In genomic region chr1:91499904-91500755, GRCh38 we compare ENCODE assay signal across 8 cellular contexts. TPM values are rescaled to one million over a fixed set of nuclear protein-coding genes. Genes with fewer than 3 reads are reported as not detected.
DNase-seq lines count a peak whose midpoint lies in the region; ATAC-seq, FAIRE-seq and TF ChIP-seq lines count a peak whose summit lies in the region.

No MANE protein-coding gene starts in this region.

- H2BK12ac ChIP-seq in H1 (ENCODE audit: low read depth, low read length): peak overlapping the region; percentile 42; the same call in 1 of the 2 replicates
- no peak overlapping the region for H2BK12ac ChIP-seq in trophoblast cell (ENCODE audit: low read length)

- H2AFZ ChIP-seq in H1 (ENCODE audit: low read length): peak overlapping the region; percentile 90
- peak overlapping the region; percentile 56 for H2AFZ ChIP-seq in trophoblast cell (ENCODE audit: insufficient read depth, low read length, poor library complexity)

- FAIRE-seq in H1 (lab: Jason Lieb, UNC): no peak

- peak overlapping the region; percentile 8; the same call in 1 of the 2 replicates for H2BK15ac ChIP-seq in H1 (ENCODE audit: low read length)

- peak overlapping the region; percentile 89 for H4K12ac ChIP-seq in trophoblast cell (ENCODE audit: low read depth, low read length)

- H3K4ac ChIP-seq in H1 (replicated peaks; ENCODE audit: insufficient read length, low read depth, low read length) (no peak overlapping the region), trophoblast cell (ENCODE audit: low read depth, low read length) (peak overlapping the region; percentile 34)

- no peak overlapping the region for H3K56ac ChIP-seq in H1 (replicated peaks; ENCODE audit: insufficient read length, low read depth, low read length)

- CTCF ChIA-PET in H1 (lab: Charles Lee; ENCODE audit: partially characterized antibody): interaction anchor here (0.5 to 3.2 kb wide), 7 partner anchors 12 to 334 kb away, joined by 3 to 11 read pairs (median 3); no protein-coding TSS in a partner anchor

- no peaks in the 10 kb centered on the region for H3K27me3 ChIP-seq in HAP-1 (ENCODE audit: low read depth)
- H3K27me3 ChIP-seq in H1 (replicated peaks in 1 of 4; ENCODE audit: control insufficient read depth in 3 of 4, extremely low read depth in 1 of 4, insufficient read depth in 3 of 4, low read length in 3 of 4): no peaks in the 10 kb centered on the region
- H3K27me3 ChIP-seq in trophoblast cell (ENCODE audit: insufficient read depth, low read length): no peaks in the 10 kb centered on the region

- H2AK5ac ChIP-seq in H1 (ENCODE audit: low read depth, low read length): no peak overlapping the region
- peak overlapping the region; percentile 82 for H2AK5ac ChIP-seq in trophoblast cell (ENCODE audit: low read length)

- no peak overlapping the region for H4K8ac ChIP-seq in H1 (ENCODE audit: extremely low read depth, insufficient read depth, low read length)
- H4K8ac ChIP-seq in trophoblast cell (ENCODE audit: low read depth, low read length): peak overlapping the region; percentile 95

- H3K79me2 ChIP-seq in H1 (ENCODE audit: control insufficient read depth in 1 of 2, insufficient read depth in 2 of 2, low read length in 2 of 2) (peaks cover 0 to 34% of the 10 kb centered on the region in 2 experiments; a peak in 3 of 4 replicates), trophoblast cell (ENCODE audit: control insufficient read depth, insufficient read depth, low read length, poor library complexity) (peaks cover 2% of the 10 kb centered on the region)

- peak overlapping the region; percentile 62; the same call in 1 of the 2 replicates for H3K18ac ChIP-seq in H1 (ENCODE audit: extremely low read depth, low read length)
- H3K18ac ChIP-seq in trophoblast cell (ENCODE audit: low read length): no peak overlapping the region

- H2BK20ac ChIP-seq in H1 (ENCODE audit: low read length): no peak overlapping the region

- H3K14ac ChIP-seq in H1 (ENCODE audit: insufficient read length) (no peak overlapping the region), trophoblast cell (ENCODE audit: low read length) (peak overlapping the region; percentile 54)

- H3K4me1 ChIP-seq in HAP-1: peaks cover 25% of the 10 kb centered on the region
- H3K4me1 ChIP-seq in H1 (replicated peaks in 1 of 4; ENCODE audit: control insufficient read depth in 3 of 4, insufficient read depth in 4 of 4, low read length in 3 of 4): peaks cover 2 to 14% (median 5%) of the 10 kb centered on the region in 4 experiments; a peak in 6 of 7 replicates
- H3K4me1 ChIP-seq in trophoblast cell (ENCODE audit: control insufficient read depth in 1 of 2, insufficient read depth in 2 of 2, low read length in 2 of 2): no peaks in the 10 kb centered on the region

- WGBS in H1 (ENCODE audit: extremely low coverage in 1 of 2, insufficient coverage in 1 of 2, insufficient read length in 1 of 2, insufficient replicate concordance in 2 of 2, low coverage in 1 of 2, low lambda C conversion rate in 2 of 2, missing lambda C conversion rate in 1 of 2), 2 experiments: 21% methylated on average over 14 of the region's 14 CpGs; no CpG with 5 or more reads in 1 of the 2 experiments
- WGBS in trophoblast cell (ENCODE audit: extremely low coverage, insufficient coverage, insufficient read length): no CpG with 5 or more reads among the region's 14 CpGs

- H2BK5ac ChIP-seq in H1 (ENCODE audit: low read depth, low read length) (peak overlapping the region; percentile 92), trophoblast cell (ENCODE audit: low read depth, low read length, poor library complexity) (peak overlapping the region; percentile 9)

- H2BK120ac ChIP-seq in H1 (replicated peaks; ENCODE audit: low read depth, low read length) (no peak overlapping the region), trophoblast cell (ENCODE audit: insufficient read depth, low read length, poor library complexity) (peak overlapping the region; percentile 68)

- H4K91ac ChIP-seq in H1 (replicated peaks; ENCODE audit: insufficient read length, low read length) (peak overlapping the region; percentile 6), trophoblast cell (ENCODE audit: low read depth, low read length) (peak overlapping the region; percentile 95)

- POLR2A ChIA-PET in H1 (lab: Charles Lee; ENCODE audit: partially characterized antibody): interaction anchor here (0.5 to 3.9 kb wide), 8 partner anchors 11 to 478 kb away, joined by 3 to 17 read pairs (median 4); partner anchors contain the start of genes HFM1 and ZNF644

- no peak for DNase-seq in HAP-1 (ENCODE audit: low spot score in 2 of 2)
- peak; percentile 88 for DNase-seq in NB4 (ENCODE audit: low read depth)
- DNase-seq in H1 (ENCODE audit: low read depth in 1 of 2, low spot score in 2 of 2): no peak
- no peak for DNase-seq in trophoblast cell
- no peak for DNase-seq in activated CD4-positive, alpha-beta T cell treated with anti-CD3 and anti-CD28 coated beads for 4 hours
- DNase-seq in NCI-H524 (lab: John Stamatoyannopoulos, UW): no peak

- TF ChIP-seq CTCF in NB4 (IDR thresholded peaks at IDR 0.05; ENCODE audit: low read depth, low read length) (no peak), H1 (IDR thresholded peaks at IDR 0.05; ENCODE audit: control extremely low read depth in 1 of 3, insufficient read depth in 1 of 3, low read depth in 1 of 3, low read length in 3 of 3) (no peak)

- H3K79me1 ChIP-seq in H1 (ENCODE audit: low read depth, low read length): no peaks in the 10 kb centered on the region
- peaks cover 7% of the 10 kb centered on the region for H3K79me1 ChIP-seq in trophoblast cell (ENCODE audit: low read length)

- peak overlapping the region; percentile 32 for H4K5ac ChIP-seq in H1 (ENCODE audit: insufficient read length, low read depth, low read length)

- H3K27ac ChIP-seq in H1 (ENCODE audit: low read depth, low read length) (peak overlapping the region; percentile 99), trophoblast cell (ENCODE audit: low read depth, low read length) (peak overlapping the region; percentile 95)

- no peaks in the 10 kb centered on the region; the same call in 1 of the 2 replicates for H3K9me3 ChIP-seq in HAP-1
- H3K9me3 ChIP-seq in H1 (ENCODE audit: insufficient read depth in 2 of 2, low read depth in 1 of 2, low read length in 1 of 2): no peaks in the 10 kb centered on the region
- H3K9me3 ChIP-seq in trophoblast cell (ENCODE audit: insufficient read depth, low read depth, low read length): no peaks in the 10 kb centered on the region

- ATAC-seq in GM18505 (IDR thresholded peaks at IDR 0.05; ENCODE audit: unreplicated experiment): peak; percentile 6
- no peak for ATAC-seq in activated CD4-positive, CD25-positive, alpha-beta regulatory T cell treated with anti-CD3 and anti-CD28 coated beads, Interleukin-2, amount 50 U/mL, for 24 hours

- H3K4me3 ChIP-seq in HAP-1: peak overlapping the region; percentile 60
- H3K4me3 ChIP-seq in NB4 (ENCODE audit: low read depth, low read length): peak overlapping the region; percentile 88
- H3K4me3 ChIP-seq in H1 (ENCODE audit: extremely low read depth in 1 of 4, insufficient read depth in 2 of 4, low read depth in 3 of 4, low read length in 4 of 4): peak overlapping the region; percentile 67 to 82 (median 76)
- H3K4me3 ChIP-seq in trophoblast cell (ENCODE audit: low read depth, low read length): no peak overlapping the region

- H3K23me2 ChIP-seq in H1 (ENCODE audit: low read depth, low read length): no peaks in the 10 kb centered on the region; the same call in none of the 2 replicates

- TF ChIP-seq POLR2A in GM18505 (IDR thresholded peaks at IDR 0.05; ENCODE audit: borderline replicate concordance, extremely low read depth, insufficient read depth, insufficient read length): no peak
- TF ChIP-seq POLR2A in NB4 (IDR thresholded peaks at IDR 0.05; ENCODE audit: extremely low read depth, insufficient read length): peak; percentile 52
- no peak for TF ChIP-seq POLR2A in H1 (IDR thresholded peaks at IDR 0.05; ENCODE audit: control extremely low read depth in 1 of 2, low read depth in 2 of 2, low read length in 2 of 2)

- peak overlapping the region; percentile 78 to 91 for H3K4me2 ChIP-seq in H1 (ENCODE audit: insufficient read depth in 1 of 2, low read depth in 2 of 2, low read length in 2 of 2)
- peak overlapping the region; percentile 76 for H3K4me2 ChIP-seq in trophoblast cell (ENCODE audit: low read length)

- no peaks in the 10 kb centered on the region for H4K20me1 ChIP-seq in H1 (replicated peaks in 1 of 2; ENCODE audit: control insufficient read depth in 1 of 2, insufficient read depth in 2 of 2, low read length in 2 of 2)

- H3K36me3 ChIP-seq in HAP-1 (replicated peaks): no peaks in the 10 kb centered on the region; the same call in 1 of the 2 replicates
- H3K36me3 ChIP-seq in H1 (ENCODE audit: control insufficient read depth in 2 of 4, insufficient read depth in 4 of 4, low read length in 3 of 4): peaks cover 0 to 3% (median 0%) of the 10 kb centered on the region in 4 experiments; a peak in 3 of 8 replicates
- H3K36me3 ChIP-seq in trophoblast cell (ENCODE audit: control insufficient read depth in 1 of 2, insufficient read depth in 2 of 2, low read length in 2 of 2): no peaks in the 10 kb centered on the region

- TF ChIP-seq EP300 in H1 (IDR thresholded peaks at IDR 0.05; ENCODE audit: borderline replicate concordance in 1 of 2, low read depth in 2 of 2, low read length in 2 of 2): no peak

- no peak for TF ChIP-seq RAD21 in H1 (IDR thresholded peaks at IDR 0.05 in 1 of 2, conservative IDR thresholded peaks at IDR 0.05 in 1 of 2; ENCODE audit: low read depth in 2 of 2, low read length in 2 of 2)

- H3K23ac ChIP-seq in H1 (ENCODE audit: insufficient read length) (no peak overlapping the region), trophoblast cell (ENCODE audit: low read length) (no peak overlapping the region)

- in situ Hi-C loops in HAP-1 (cut with MboI; ENCODE audit: low sequenced_read_pairs): loop anchor here (25.0 kb wide), 1 partner anchor 787 kb away; the partner anchor contains the start of genes GLMN and RPAP2

- H3K9ac ChIP-seq in H1 (replicated peaks in 1 of 4; ENCODE audit: extremely low read depth in 1 of 4, low read depth in 3 of 4, low read length in 3 of 4) (peak overlapping the region; percentile 89 to 99 (median 94)), trophoblast cell (ENCODE audit: low read length) (peak overlapping the region; percentile 25)

TF ChIP-seq in H1, 55 proteins besides CTCF, POLR2A, EP300 and RAD21:
- no peak for TF ChIP-seq EZH2 (IDR thresholded peaks at IDR 0.05; ENCODE audit: low read depth, low read length, severe bottlenecking)

RNA-seq across cellular contexts. Expression of gene CDC7, which starts 0.5 kb away (rescaled TPM):
- 34.4 and 36.4 TPM in 2 replicates for total RNA-seq in H1 (2021; fragmentation: NEBNext Ultra II Directional; extraction: Animal tissue kit (Norgen Biotek cat#: 25700))
- polyA plus RNA-seq in H1 (2011; rRNA removed): 7.7 and 12.2 TPM in 2 replicates
- 20.2 TPM for polyA plus RNA-seq in H1 (2011; cell fraction: cytosol; rRNA removed)
- polyA plus RNA-seq in H1 (2011; cell fraction: nucleus; rRNA removed): 16.7 TPM
- 18.4 to 31.0 TPM (median 25.6 TPM) in 4 replicates for polyA plus RNA-seq in H1 (2012, experiment 1 of 2)
- 1.8 TPM for polyA plus RNA-seq in H1 (2012, experiment 2 of 2)
- 23.8 TPM for polyA plus RNA-seq in H1 (2013, experiment 1 of 2)
- polyA plus RNA-seq in H1 (2013, experiment 2 of 2): 25.8 TPM
- polyA minus RNA-seq in H1 (2011; rRNA and poly(A)+ RNA removed): 27.0 and 51.1 TPM in 2 replicates
- 36.6 TPM for polyA minus RNA-seq in H1 (2011; cell fraction: cytosol; rRNA and poly(A)+ RNA removed)
- 24.2 TPM for polyA minus RNA-seq in H1 (2011; cell fraction: nucleus; rRNA and poly(A)+ RNA removed)
- polyA plus RNA-seq in trophoblast cell (2013): 6.8 and 7.3 TPM in 2 replicates
